ENCODE assay signal across 8 cellular contexts in the genomic region with DNA sequence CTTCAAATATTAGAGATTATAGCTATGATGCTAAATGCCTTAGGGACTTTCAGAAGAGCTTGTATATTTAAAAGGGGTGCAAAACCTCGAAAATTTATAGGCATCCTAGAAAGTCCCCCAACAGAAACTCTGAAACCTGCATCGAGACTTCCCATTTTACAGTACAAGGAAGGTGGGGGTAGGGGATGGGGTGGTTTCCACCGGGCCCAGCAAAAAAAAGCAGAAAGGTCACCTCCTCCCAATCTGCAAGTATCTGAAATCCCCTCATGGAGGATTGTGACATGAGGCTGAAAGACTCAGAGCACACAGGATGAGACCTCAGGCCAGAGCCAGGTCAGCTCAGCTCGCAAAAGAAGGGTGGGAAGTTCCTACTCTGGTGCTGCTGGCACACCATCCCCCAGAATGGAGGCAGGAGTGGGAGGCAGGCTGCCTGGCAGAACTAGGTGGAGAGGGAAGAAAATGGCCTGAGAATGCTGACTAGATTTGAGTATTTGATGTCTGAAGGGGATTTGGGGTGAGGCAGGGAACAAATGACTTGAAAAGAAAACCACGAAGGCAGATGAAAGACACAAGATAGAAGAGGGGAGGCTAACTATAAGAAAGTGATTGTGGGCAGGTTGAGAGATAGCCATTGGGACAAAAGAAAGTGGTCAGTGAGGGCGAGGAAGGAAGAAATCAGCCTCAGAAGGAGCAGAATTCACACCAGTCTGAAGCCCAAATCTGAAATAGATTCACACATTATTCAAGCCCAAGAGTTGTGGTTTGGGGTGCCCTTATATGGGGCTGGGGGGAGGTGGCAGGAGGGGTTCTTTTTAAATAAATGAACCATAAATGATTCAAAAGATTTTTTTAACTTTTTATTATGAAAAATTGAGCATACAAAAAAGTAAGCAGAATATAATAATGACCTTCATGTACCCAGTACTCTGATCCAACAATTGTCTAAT. TPM values are rescaled to one million over a fixed set of nuclear protein-coding genes. Genes with fewer than 3 reads are reported as not detected.
DNase-seq lines count a peak whose midpoint lies in the region; ATAC-seq and TF ChIP-seq lines count a peak whose summit lies in the region.

No MANE protein-coding gene starts in this region.

- no peaks in the 10 kb centered on the region for H3K27me3 ChIP-seq in breast epithelium

- H3K27me3 Mint-ChIP-seq in effector memory CD8-positive, alpha-beta T cell: no peaks in the 10 kb centered on the region

- intact Hi-C loops in breast epithelium (cut with DNase I; ENCODE audit: low total_unique reads): no loop called here

- no peaks in the 10 kb centered on the region for H3K4me1 ChIP-seq in breast epithelium

- peaks cover 10 to 18% of the 10 kb centered on the region in 2 donors for H3K4me1 Mint-ChIP-seq in effector memory CD8-positive, alpha-beta T cell (ENCODE audit: low read depth in 2 of 2)

- DNase-seq in effector memory CD8-positive, alpha-beta T cell: no peak
- no peak for DNase-seq in NCI-H2029 (lab: John Stamatoyannopoulos, UW)
- no peak for DNase-seq in breast epithelium (ENCODE audit: low spot score in 2 of 2)
- no peak for DNase-seq in central memory CD4-positive, alpha-beta T cell
- no peak for DNase-seq in left lobe of liver (ENCODE audit: low spot score)

- H3K9me3 Mint-ChIP-seq in effector memory CD8-positive, alpha-beta T cell: no peaks in the 10 kb centered on the region

- H3K4me3 Mint-ChIP-seq in effector memory CD8-positive, alpha-beta T cell: peak overlapping the region; percentile 55 to 59

- no peaks in the 10 kb centered on the region for H3K36me3 ChIP-seq in breast epithelium

- H3K36me3 Mint-ChIP-seq in effector memory CD8-positive, alpha-beta T cell (ENCODE audit: insufficient read depth): no peaks in the 10 kb centered on the region

- peak overlapping the region; percentile 15; the same call in 1 of the 2 replicates for H3K4me3 ChIP-seq in GM08714 (ENCODE audit: low read length)
- H3K4me3 ChIP-seq in breast epithelium: no peak overlapping the region

- no peak overlapping the region for H3K27ac ChIP-seq in breast epithelium

- H3K27ac Mint-ChIP-seq in effector memory CD8-positive, alpha-beta T cell: peak overlapping the region in 1 of 2 donors; percentile 83

- no peak for TF ChIP-seq CTCF in breast epithelium (IDR thresholded peaks at IDR 0.05)

- ATAC-seq in GM19468 (IDR thresholded peaks at IDR 0.05; ENCODE audit: extremely low read depth, unreplicated experiment): peak; percentile 1
- ATAC-seq in HG03442 (IDR thresholded peaks at IDR 0.05; ENCODE audit: unreplicated experiment): peak; percentile 24
- peak; percentile 38 for ATAC-seq in effector memory CD8-positive, alpha-beta T cell (replicated peaks)
- no peak for ATAC-seq in left lobe of liver

- no peak for TF ChIP-seq POLR2A in breast epithelium (IDR thresholded peaks at IDR 0.05)

- H3K9me3 ChIP-seq in breast epithelium: no peaks in the 10 kb centered on the region

RNA-seq across cellular contexts. Expression of gene TSC22D2, which starts 22.5 kb away (rescaled TPM):
- total RNA-seq in breast epithelium: 10 to 100 TPM; 12.1 to 19.8 (median 16.5) TPM
- 8.5 TPM for total RNA-seq in left lobe of liver
